In the genomic region with DNA sequence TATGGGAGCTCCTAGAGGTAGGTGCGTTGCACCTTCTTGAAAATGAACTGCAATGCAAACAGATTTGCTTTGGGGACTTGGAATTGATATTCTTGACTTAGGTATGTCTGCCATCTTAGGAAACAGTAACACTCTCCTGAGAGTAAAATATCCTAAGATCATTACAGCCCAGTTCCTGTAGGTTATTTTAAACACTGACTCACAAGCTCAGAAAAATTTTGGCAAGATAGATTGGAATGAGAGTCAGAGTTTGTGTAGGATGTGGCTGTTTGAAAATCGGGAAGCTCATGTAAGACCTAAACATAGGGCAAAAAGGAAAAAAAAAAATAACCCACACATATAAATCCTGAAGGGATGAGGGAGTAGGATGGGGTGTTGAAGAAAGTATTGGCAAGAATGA, we compare ENCODE assay signal across 28 cellular contexts.
"Had no signal": no experiment of that assay in that cellular context is flagged by ENCODE, and none has a peak within 500 bp of the region (broad histone marks: within the 10 kb centered on the region; RNA-seq: fewer than 3 reads in every experiment).

No MANE protein-coding gene starts in this region.

- H3K4me1 ChIP-seq: Peyer's patch, SJSA1 had no signal

- H3K27me3 ChIP-seq: Peyer's patch, SJSA1 had no signal

- H3K9me3 ChIP-seq: Peyer's patch, SJSA1 had no signal

- ATAC-seq: activated CD4-positive, CD25-positive, alpha-beta regulatory T cell treated with anti-CD3 and anti-CD28 coated beads, Interleukin-2, amount 50 U/mL, for 24 hours; activated CD8-positive, alpha-beta T cell treated with anti-CD3 and anti-CD28 coated beads, Interleukin-2, amount 10 ng/mL, durations not matched to agents 7 days and 5 days; SK-N-SH treated with all-trans-retinoic acid at 6 μM for 48 hours had no signal

- H3K36me3 ChIP-seq: Peyer's patch, SJSA1 had no signal

- DNase-seq: activated CD4-positive, alpha-beta T cell treated with anti-CD3 and anti-CD28 coated beads for 4 hours; activated CD8-positive, alpha-beta memory T cell treated with anti-CD3 and anti-CD28 coated beads, Interleukin-2, amount 50 U/mL, for 48 hours; activated CD8-positive, alpha-beta T cell treated with anti-CD3 and anti-CD28 coated beads, Interleukin-2, amount 10 ng/mL, durations not matched to agents 7 days and 5 days; activated effector memory CD4-positive, alpha-beta T cell treated with Interleukin-2 at 50 U/mL for 16 hours; activated naive CD4-positive, alpha-beta T cell; activated T-cell treated with anti-CD3 and anti-CD28 coated beads, Interleukin-2, amount 50 U/mL, for 1 hour; aorta; KG1; NCI-H1048; NCI-H146; NCI-H187 treated with DMSO at 0.1 percent for 48 hours; NCI-H2107; NCI-H2171 treated with DMSO at 0.1 percent for 48 hours; NCI-H345; NCI-H510A; NCI-H526 treated with DMSO at 0.1 percent for 48 hours; NCI-H82; OCI-M1; Peyer's patch; SHP77; SW 1271 had no signal

- H3K36me3 Mint-ChIP-seq: activated naive CD4-positive, alpha-beta T cell treated with anti-CD3 and anti-CD28 coated beads, Interleukin-2, amount 50 U/mL, for 24 hours; brain had no signal

- H3K27ac Mint-ChIP-seq: activated CD8-positive, alpha-beta T cell treated with anti-CD3 and anti-CD28 coated beads, Interleukin-2, amount 10 ng/mL, durations not matched to agents 7 days and 5 days; activated naive CD4-positive, alpha-beta T cell treated with anti-CD3 and anti-CD28 coated beads, Interleukin-2, amount 50 U/mL, for 24 hours; brain; T-helper 2 cell treated with Interferon-gamma antibody and Interleukin-4, amounts not matched to agents 5 μg/mL and 100 μg/mL, for 36 hours had no signal

- H3K4me3 Mint-ChIP-seq: activated CD8-positive, alpha-beta T cell treated with anti-CD3 and anti-CD28 coated beads, Interleukin-2, amount 10 ng/mL, durations not matched to agents 7 days and 5 days; activated naive CD4-positive, alpha-beta T cell treated with anti-CD3 and anti-CD28 coated beads, Interleukin-2, amount 50 U/mL, for 24 hours; brain; central memory CD8-positive, alpha-beta T cell; T-helper 2 cell treated with Interferon-gamma antibody and Interleukin-4, amounts not matched to agents 5 μg/mL and 100 μg/mL, for 36 hours had no signal

- H3K27me3 Mint-ChIP-seq: activated naive CD4-positive, alpha-beta T cell treated with anti-CD3 and anti-CD28 coated beads, Interleukin-2, amount 50 U/mL, for 24 hours; brain; central memory CD8-positive, alpha-beta T cell had no signal

- H3K4me1 Mint-ChIP-seq: activated naive CD4-positive, alpha-beta T cell treated with anti-CD3 and anti-CD28 coated beads, Interleukin-2, amount 50 U/mL, for 24 hours; brain; central memory CD8-positive, alpha-beta T cell had no signal

- H3K27ac ChIP-seq: Peyer's patch, SJSA1 had no signal

- H3K4me3 ChIP-seq: Peyer's patch, SJSA1 had no signal
